8 cellular contexts compared by ENCODE assay signal in genomic region chr3:119600732-119601131, GRCh38. TPM values are rescaled to one million over a fixed set of nuclear protein-coding genes. Genes with fewer than 3 reads are reported as not detected.
DNase-seq lines count a peak whose midpoint lies in the region; ATAC-seq and TF ChIP-seq lines count a peak whose summit lies in the region.

No MANE protein-coding gene starts in this region.

- no peak overlapping the region for H3K4me3 ChIP-seq in trophoblast cell (ENCODE audit: low read depth, low read length)

- H4K12ac ChIP-seq in trophoblast cell (ENCODE audit: low read depth, low read length), result no peak overlapping the region

- H3K9ac ChIP-seq in trophoblast cell (ENCODE audit: low read length), result no peak overlapping the region

- no peak overlapping the region for H2BK120ac ChIP-seq in trophoblast cell (ENCODE audit: insufficient read depth, low read length, poor library complexity)

- DNase-seq in activated CD4-positive, alpha-beta T cell treated with anti-CD3 and anti-CD28 coated beads, Interleukin-2, amount 50 U/mL, for 48 hours, result peak; percentile 37 to 40
- DNase-seq in iPS DF 4.7 (ENCODE audit: extremely low read depth, low spot score), result peak; percentile 36
- no peak for DNase-seq in HPDE6-E6E7 (ENCODE audit: extremely low spot score)
- DNase-seq in trophoblast cell, result no peak
- no peak for DNase-seq in SW 1271 (lab: John Stamatoyannopoulos, UW)

- no peaks in the 10 kb centered on the region for H3K27me3 ChIP-seq in trophoblast cell (ENCODE audit: insufficient read depth, low read length)

- peaks cover 12 to 18% of the 10 kb centered on the region in 2 experiments for H3K4me1 ChIP-seq in trophoblast cell (ENCODE audit: control insufficient read depth in 1 of 2, insufficient read depth in 2 of 2, low read length in 2 of 2)

- no peak overlapping the region for H3K18ac ChIP-seq in trophoblast cell (ENCODE audit: low read length)

- no peak overlapping the region for H2BK5ac ChIP-seq in trophoblast cell (ENCODE audit: low read depth, low read length, poor library complexity)

- no peak overlapping the region for H2AK5ac ChIP-seq in trophoblast cell (ENCODE audit: low read length)

- H3K9me3 ChIP-seq in trophoblast cell (ENCODE audit: insufficient read depth, low read depth, low read length), result peaks cover 3% of the 10 kb centered on the region

- no peak overlapping the region for H3K4me2 ChIP-seq in trophoblast cell (ENCODE audit: low read length)

- H3K36me3 ChIP-seq in trophoblast cell (ENCODE audit: control insufficient read depth in 1 of 2, insufficient read depth in 2 of 2, low read length in 2 of 2), result no peaks in the 10 kb centered on the region

- no CpG with 5 or more reads among the region's 5 CpGs for WGBS in trophoblast cell (ENCODE audit: extremely low coverage, insufficient coverage, insufficient read length)

- no peak overlapping the region for H4K8ac ChIP-seq in trophoblast cell (ENCODE audit: low read depth, low read length)

- no peaks in the 10 kb centered on the region for H3K79me2 ChIP-seq in trophoblast cell (ENCODE audit: control insufficient read depth, insufficient read depth, low read length, poor library complexity)

- H3K23ac ChIP-seq in trophoblast cell (ENCODE audit: low read length), result no peak overlapping the region

- peak; percentile 10 for TF ChIP-seq POLR2A in GM10847 (IDR thresholded peaks at IDR 0.05; ENCODE audit: extremely low read depth, insufficient read length)

- H3K79me1 ChIP-seq in trophoblast cell (ENCODE audit: low read length), result no peaks in the 10 kb centered on the region

- no peak overlapping the region for H2BK12ac ChIP-seq in trophoblast cell (ENCODE audit: low read length)

- no peak overlapping the region for H4K91ac ChIP-seq in trophoblast cell (ENCODE audit: low read depth, low read length)

- H2AFZ ChIP-seq in trophoblast cell (ENCODE audit: insufficient read depth, low read length, poor library complexity), result no peak overlapping the region

- H3K14ac ChIP-seq in trophoblast cell (ENCODE audit: low read length), result no peak overlapping the region

- no peak overlapping the region for H3K27ac ChIP-seq in trophoblast cell (ENCODE audit: low read depth, low read length)

- ATAC-seq in GM19395 (IDR thresholded peaks at IDR 0.05; ENCODE audit: unreplicated experiment) (peak; percentile 65), HG03175 (IDR thresholded peaks at IDR 0.05; ENCODE audit: unreplicated experiment) (peak; percentile 85)

- H3K4ac ChIP-seq in trophoblast cell (ENCODE audit: low read depth, low read length), result no peak overlapping the region

RNA-seq across cellular contexts. Expression of gene PLA1A, which starts 3.0 kb away (rescaled TPM):
- 0.03 and 0.05 TPM in 2 replicates for polyA plus RNA-seq in trophoblast cell (2013)

RNA-seq across cellular contexts. Expression of gene ADPRH, which starts 21.4 kb away (rescaled TPM):
- polyA plus RNA-seq in trophoblast cell (2013), result 2.3 and 2.5 TPM in 2 replicates

RNA-seq across cellular contexts. Expression of gene CD80, which starts 41.3 kb away (rescaled TPM):
- polyA plus RNA-seq in trophoblast cell (2013), result 0.07 TPM in 1 of 2 replicates, not detected in the other

RNA-seq across cellular contexts. Expression of gene POPDC2, which starts 59.7 kb away (rescaled TPM):
- 22.8 and 25.3 TPM in 2 replicates for polyA plus RNA-seq in trophoblast cell (2013)

Comparison
In these comparisons a context has a peak if more than half of its experiments do, and no peak if none do; other contexts are left out.
1. DNase-seq: peak in activated CD4-positive, alpha-beta T cell treated with anti-CD3 and anti-CD28 coated beads, Interleukin-2, amount 50 U/mL, for 48 hours (2 of 2) and iPS DF 4.7 (single experiment); none in HPDE6-E6E7 (single experiment), trophoblast cell (0 of 2) and SW 1271 (0 of 2).